8 cellular contexts compared by ENCODE assay signal in genomic region chr19:51339313-51339686, GRCh38. TPM values are rescaled to one million over a fixed set of nuclear protein-coding genes. Genes with fewer than 3 reads are reported as not detected.
DNase-seq lines count a peak whose midpoint lies in the region; ATAC-seq and TF ChIP-seq lines count a peak whose summit lies in the region.

No MANE protein-coding gene starts in this region.

- POLR2A ChIA-PET in A673 (lab: Charles Lee; ENCODE audit: low non-redundant PET) (interaction anchor here (0.5 to 0.6 kb wide), 2 partner anchors 28 to 547 kb away, joined by 6 to 17 read pairs; no protein-coding TSS in a partner anchor), WTC11 (lab: Charles Lee) (interaction anchor here (0.6 to 1.4 kb wide), 6 partner anchors 26 to 541 kb away, joined by 3 to 6 read pairs (median 4); partner anchors contain the start of genes C19orf84 and ETFB)

- CTCF ChIA-PET in A673 (lab: Charles Lee) (interaction anchor here (0.6 to 1.4 kb wide), 4 partner anchors 12 to 322 kb away, joined by 3 to 6 read pairs (median 4); no protein-coding TSS in a partner anchor), WTC11 (lab: Charles Lee) (interaction anchor here (0.6 to 4.6 kb wide), 35 partner anchors 9 to 790 kb away, joined by 3 to 37 read pairs (median 6); partner anchors contain the start of genes C19orf84, ETFB, LIM2 and SIGLEC10)

- H3K4me3 ChIP-seq in A673 (ENCODE audit: low read depth, low read length, poor library complexity, severe bottlenecking), result peak overlapping the region; percentile 61
- peak overlapping the region; percentile 90 for H3K4me3 ChIP-seq in iPS-15b (ENCODE audit: low read depth, low read length)

- peaks cover 16% of the 10 kb centered on the region for H3K36me3 Mint-ChIP-seq in WTC11
- peaks cover 11% of the 10 kb centered on the region for H3K36me3 Mint-ChIP-seq in stimulated activated memory B cell treated with anti-CD40 and anti-IgM and Interleukin-4, amounts not matched to agents 10 μg/mL and 1 μg/mL and 100 μg/mL, for 72 hours

- H3K9me3 ChIP-seq in A673 (ENCODE audit: low read depth, low read length, poor library complexity, severe bottlenecking) (no peaks in the 10 kb centered on the region), iPS-15b (ENCODE audit: control insufficient read depth, insufficient read depth, low read length) (no peaks in the 10 kb centered on the region)

- TF ChIP-seq CTCF in A673 (conservative IDR thresholded peaks at IDR 0.05; ENCODE audit: low read depth, low read length) (no peak), WTC11 (IDR thresholded peaks at IDR 0.05) (no peak)

- no TSS peak for BruUV-seq in A673 (replicated peaks; lab: Mats Ljungman, UMichigan)

- H3K27me3 Mint-ChIP-seq in WTC11 (ENCODE audit: low read depth), result peaks cover 26% of the 10 kb centered on the region
- H3K27me3 Mint-ChIP-seq in stimulated activated memory B cell treated with anti-CD40 and anti-IgM and Interleukin-4, amounts not matched to agents 10 μg/mL and 1 μg/mL and 100 μg/mL, for 72 hours, result no peaks in the 10 kb centered on the region

- H3K4me1 Mint-ChIP-seq in WTC11, result peaks cover 32% of the 10 kb centered on the region
- peaks cover 47% of the 10 kb centered on the region for H3K4me1 Mint-ChIP-seq in stimulated activated memory B cell treated with anti-CD40 and anti-IgM and Interleukin-4, amounts not matched to agents 10 μg/mL and 1 μg/mL and 100 μg/mL, for 72 hours

- H3K4me1 ChIP-seq in A673 (ENCODE audit: insufficient read depth, low read length, poor library complexity, severe bottlenecking) (peaks cover 8% of the 10 kb centered on the region), iPS-15b (ENCODE audit: control insufficient read depth, insufficient read depth, low read length) (peaks cover 7% of the 10 kb centered on the region)

- ATAC-seq in GM19324 (IDR thresholded peaks at IDR 0.05; ENCODE audit: low FRiP score, unreplicated experiment) (peak; percentile 1), WTC11 (peak; percentile 65), HG03045 (IDR thresholded peaks at IDR 0.05; ENCODE audit: unreplicated experiment) (no peak)
- ATAC-seq in stimulated activated memory B cell treated with anti-CD40 and anti-IgM and Interleukin-4, amounts not matched to agents 10 μg/mL and 1 μg/mL and 100 μg/mL, for 72 hours, result peak; percentile 3

- intact Hi-C loops in A673 (cut with micrococcal nuclease; ENCODE audit: unreplicated experiment), result loop anchor here (2.0 to 10.0 kb wide), 3 partner anchors 28 to 326 kb away; partner anchors contain the start of gene ETFB

- H3K27me3 ChIP-seq in A673 (replicated peaks; ENCODE audit: insufficient read depth, low read depth, low read length, poor library complexity), result no peaks in the 10 kb centered on the region
- H3K27me3 ChIP-seq in iPS-15b (ENCODE audit: control insufficient read depth, insufficient read depth, low read length), result peaks cover 9% of the 10 kb centered on the region

- H3K36me3 ChIP-seq in A673 (ENCODE audit: insufficient read depth, low read length, poor library complexity, severe bottlenecking) (no peaks in the 10 kb centered on the region), iPS-15b (ENCODE audit: control insufficient read depth, insufficient read depth, low read length) (peaks cover 2% of the 10 kb centered on the region)

- DNase-seq in A673 (ENCODE audit: low spot score), result no peak
- no peak for DNase-seq in WTC11 (ENCODE audit: low spot score)
- DNase-seq in HPDE6-E6E7 (ENCODE audit: extremely low spot score), result no peak
- no peak for DNase-seq in activated CD4-positive, alpha-beta T cell treated with anti-CD3 and anti-CD28 coated beads, Interleukin-2, amount 50 U/mL, for 48 hours

- H3K9me3 Mint-ChIP-seq in WTC11, result peaks cover 4% of the 10 kb centered on the region
- no peaks in the 10 kb centered on the region for H3K9me3 Mint-ChIP-seq in stimulated activated memory B cell treated with anti-CD40 and anti-IgM and Interleukin-4, amounts not matched to agents 10 μg/mL and 1 μg/mL and 100 μg/mL, for 72 hours

- peak overlapping the region; percentile 89 for H3K4me3 Mint-ChIP-seq in WTC11
- H3K4me3 Mint-ChIP-seq in stimulated activated memory B cell treated with anti-CD40 and anti-IgM and Interleukin-4, amounts not matched to agents 10 μg/mL and 1 μg/mL and 100 μg/mL, for 72 hours, result peak overlapping the region; percentile 93

- no peak overlapping the region for H3K27ac ChIP-seq in A673 (ENCODE audit: low read depth, low read length, poor library complexity, severe bottlenecking)

- H3K9ac ChIP-seq in iPS-15b (ENCODE audit: low read depth, low read length), result no peak overlapping the region

- peak overlapping the region; percentile 98 for H3K27ac Mint-ChIP-seq in WTC11
- peak overlapping the region; percentile 50 for H3K27ac Mint-ChIP-seq in stimulated activated memory B cell treated with anti-CD40 and anti-IgM and Interleukin-4, amounts not matched to agents 10 μg/mL and 1 μg/mL and 100 μg/mL, for 72 hours

TF ChIP-seq in WTC11, 78 proteins besides CTCF, POLR2A, EP300 and RAD21:
- TF ChIP-seq NFE2L1 (CRISPR knock-in tag; IDR thresholded peaks at IDR 0.05) (0 out of 2 replicates have a peak, but pooled peaks have one; percentile 22), USF1 (CRISPR knock-in tag; IDR thresholded peaks at IDR 0.05) (no peak), MLX (CRISPR knock-in tag; IDR thresholded peaks at IDR 0.05) (no peak)
TF ChIP-seq in WTC11: peak in this region for 1.

RNA-seq across cellular contexts. Expression of gene VSIG10L, which starts 2.6 kb away (rescaled TPM):
- total RNA-seq in A673 (2021), result 0.69 and 0.94 TPM in 2 replicates
- 11.6 to 14.1 TPM (median 14.1 TPM) in 3 replicates for total RNA-seq in WTC11 (2021)

RNA-seq across cellular contexts. Expression of gene ETFB, which starts 26.9 kb away (rescaled TPM):
- 52.6 and 60.6 TPM in 2 replicates for total RNA-seq in A673 (2021)
- 60.6 to 63.8 TPM (median 62.1 TPM) in 3 replicates for total RNA-seq in WTC11 (2021)

RNA-seq across cellular contexts. Expression of gene IGLON5, which starts 27.9 kb away (rescaled TPM):
- total RNA-seq in A673 (2021), result 0.39 and 0.94 TPM in 2 replicates
- total RNA-seq in WTC11 (2021), result 41.2 to 64.1 TPM (median 60.2 TPM) in 3 replicates

RNA-seq across cellular contexts. Expression of gene CLDND2, which starts 29.5 kb away (rescaled TPM):
- total RNA-seq in A673 (2021) (not detected in 2 replicates), WTC11 (2021) (1.7 to 2.1 TPM (median 1.9 TPM) in 3 replicates)

RNA-seq across cellular contexts. Expression of gene NKG7, which starts 33.2 kb away (rescaled TPM):
- total RNA-seq in A673 (2021), result not detected in 2 replicates
- total RNA-seq in WTC11 (2021), result 0.53 to 0.63 TPM in 2 of 3 replicates, not detected in the other

Comparison
In these comparisons a context has a peak if more than half of its experiments do, and no peak if none do; other contexts are left out.
1. RNA of gene IGLON5, which starts 27.9 kb away (total RNA-seq): 41.2 to 64.1 TPM in WTC11; 0.39 to 0.94 TPM in A673; every median in the first group is over 10 times any median in the second.